Comparison of ENCODE assay signal across 15 cellular contexts in the genomic region with DNA sequence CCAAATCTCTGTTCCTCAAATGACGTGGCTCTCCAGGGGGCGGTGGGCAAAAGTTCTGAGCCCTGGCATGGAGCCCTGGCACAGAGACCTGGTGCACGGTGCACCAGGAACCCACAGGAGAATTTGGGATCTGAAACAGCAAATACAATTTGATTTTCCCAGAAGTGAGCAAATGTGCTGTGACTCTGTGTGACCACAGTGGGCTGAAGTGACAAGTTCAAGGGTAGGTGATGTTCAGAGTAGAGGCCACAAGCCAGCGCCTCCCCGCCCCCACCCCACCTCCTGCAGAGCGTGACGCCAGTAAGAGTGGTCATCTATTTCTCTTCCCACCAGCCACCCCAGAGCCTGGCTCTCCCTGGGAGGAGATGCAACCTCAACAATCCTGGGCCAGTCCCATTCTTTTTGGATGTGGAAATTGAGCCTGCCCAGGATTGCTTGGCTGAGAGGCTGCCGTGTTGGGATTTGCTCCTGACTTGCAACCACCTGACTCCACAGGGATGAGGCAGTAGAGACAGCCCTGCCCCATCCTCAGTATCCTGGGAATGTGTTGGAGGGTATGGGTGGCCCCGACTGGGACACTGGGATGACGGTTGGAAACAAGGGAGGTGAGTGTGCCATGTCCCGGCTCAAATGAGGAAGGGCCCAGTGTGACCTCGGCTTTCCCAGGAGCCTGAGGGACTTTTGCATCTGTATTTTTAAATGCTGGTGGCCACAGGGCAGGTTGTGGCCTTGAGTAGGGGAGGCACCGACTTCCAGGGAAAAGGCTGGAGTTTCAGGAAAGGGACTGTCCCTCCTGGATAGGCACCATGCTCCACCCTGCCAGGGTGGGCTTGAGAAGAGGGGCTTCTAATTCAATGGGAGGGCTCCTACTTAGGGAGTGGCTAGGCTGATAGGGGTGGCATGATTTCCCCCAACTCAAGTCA. TPM values are rescaled to one million over a fixed set of nuclear protein-coding genes. Genes with fewer than 3 reads are reported as not detected.
DNase-seq lines count a peak whose midpoint lies in the region; ATAC-seq, FAIRE-seq and TF ChIP-seq lines count a peak whose summit lies in the region.
"Had no signal": no experiment of that assay in that cellular context is flagged by ENCODE, and none has a peak within 500 bp of the region (broad histone marks: within the 10 kb centered on the region; RNA-seq: fewer than 3 reads in every experiment).

No MANE protein-coding gene starts in this region.

- in situ Hi-C loops in Caki2 (cut with HindIII; ENCODE audit: low pct_unique_long_range_greater_than_20kb, low sequenced_read_pairs) = no loop called here

- H3K4me1 ChIP-seq in HEK293 (ENCODE audit: control insufficient read depth, insufficient read depth, low read length) (peaks cover 4% of the 10 kb centered on the region), pancreas (peaks cover 5 to 50% (median 31%) of the 10 kb centered on the region in 3 donors)

- H3K27ac ChIP-seq in HEK293 (ENCODE audit: extremely low read depth, low read depth, low read length) (no peak overlapping the region), pancreas (peak overlapping the region; percentile 59 to 87 (median 70))
- H3K27ac ChIP-seq: epithelial cell of prostate had no signal

- no peak for TF ChIP-seq CTCF in HEK293 (tag by site-specific recombination; IDR thresholded peaks at IDR 0.05)
- TF ChIP-seq CTCF in choroid plexus epithelial cell (conservative IDR thresholded peaks at IDR 0.05; ENCODE audit: low read depth, low read length) = no peak
- no peak for TF ChIP-seq CTCF in pancreas (IDR thresholded peaks at IDR 0.05)

- POLR2A ChIA-PET in HEK293 (lab: Yijun Ruan, JAX) = interaction anchor here (1.2 kb wide), 1 partner anchor 16 kb away, joined by 4 read pairs; no protein-coding TSS in a partner anchor

- FAIRE-seq in pancreas (lab: Jason Lieb, UNC) = no peak

- ATAC-seq in pancreas (no peak), HG03571 (IDR thresholded peaks at IDR 0.05; ENCODE audit: unreplicated experiment) (no peak)

- H3K4me3 ChIP-seq in HEK293 (ENCODE audit: low read depth, low read length) (no peak overlapping the region), choroid plexus epithelial cell (ENCODE audit: low read depth, low read length) (no peak overlapping the region), pancreas (peak overlapping the region in 1 of 4 donors; percentile 22)

- WGBS in pancreas, 2 donors = 53 to 55% methylated on average over 13 of the region's 13 CpGs

- H3K27me3 ChIP-seq in pancreas = no peaks in the 10 kb centered on the region

- DNase-seq in Caki2 (ENCODE audit: low read depth) (peak; percentile 90), choroid plexus epithelial cell (ENCODE audit: low read depth) (peak; percentile 59), pancreas (peak in 3 of 6 donors; percentile 60 to 62 (median 61)), NCI-H2081 (lab: John Stamatoyannopoulos, UW) (no peak), NCI-H187 treated with DMSO at 0.1 percent for 48 hours (lab: John Stamatoyannopoulos, UW) (no peak)
- no peak for DNase-seq in activated effector memory CD4-positive, alpha-beta T cell treated with anti-CD3 and anti-CD28 coated beads, Interleukin-2, amount 50 U/mL, for 16 hours
- DNase-seq: aorta, OCI-M1 had no signal

- no peaks in the 10 kb centered on the region for H3K36me3 ChIP-seq in HEK293 (ENCODE audit: control insufficient read depth in 2 of 2, insufficient read depth in 1 of 2, low read length in 2 of 2)
- H3K36me3 ChIP-seq in pancreas = no peaks in the 10 kb centered on the region

- intact Hi-C loops in pancreas (cut with DNase I) = no loop called here

- CTCF ChIA-PET in HEK293 (lab: Yijun Ruan, JAX) = interaction anchor here (0.8 to 3.2 kb wide), 3 partner anchors 12 to 14 kb away, joined by 3 to 20 read pairs (median 19); no protein-coding TSS in a partner anchor

- H3K9me3 ChIP-seq in HEK293 (ENCODE audit: control insufficient read depth, insufficient read depth, low read depth, low read length) (no peaks in the 10 kb centered on the region), pancreas (no peaks in the 10 kb centered on the region)

TF ChIP-seq in HEK293, 187 proteins besides CTCF, POLR2A, EP300 and RAD21:
- no peak for TF ChIP-seq ZNF621 (tag by site-specific recombination; IDR thresholded peaks at IDR 0.05)
- peak; percentile 76 for TF ChIP-seq GLIS1 (tag by site-specific recombination; IDR thresholded peaks at IDR 0.05)

RNA-seq across cellular contexts. Expression of a gene that starts 11.0 kb away (rescaled TPM):
- total RNA-seq in Caki2 (2014; rRNA removed; shearing (Covaris generic); ENCODE audit: low replicate concordance) = 0.95 and 4.2 TPM in 2 replicates
- 10 to 100 TPM; 13.9 to 50.3 (median 30.0) TPM for total RNA-seq in pancreas
- 100 to 1,000 TPM in 1 of 2 donors, 10 to 100 TPM in 1; 79.9 to 113 TPM for polyA plus RNA-seq in pancreas

RNA-seq across cellular contexts. Expression of a gene that starts 38.5 kb away (rescaled TPM):
- total RNA-seq in Caki2 (2014; rRNA removed; shearing (Covaris generic); ENCODE audit: low replicate concordance) = not detected in 2 replicates
- 1 to 10 TPM in 1 of 6 donors, under 1 TPM in 3, not detected in 2; 0.16 to 1.0 (median 0.31) TPM for total RNA-seq in pancreas
- polyA plus RNA-seq in pancreas = under 1 TPM in 1 of 2 donors, not detected in 1; 0.57 TPM
- total RNA-seq: LHCN-M2; mononuclear cell; T-helper 2 cell treated with Interferon-gamma antibody and Interleukin-4, amounts not matched to agents 100 ng/mL and 5 ng/mL, for 36 hours had no signal
- polyA plus RNA-seq: aorta had no signal

RNA-seq across cellular contexts. Expression of a gene that starts 40.2 kb away (rescaled TPM):
- total RNA-seq in Caki2 (2014; rRNA removed; shearing (Covaris generic); ENCODE audit: low replicate concordance) = not detected in 2 replicates
- 10 to 100 TPM; 10.1 to 14.8 (median 12.1) TPM for total RNA-seq in pancreas
- 10 to 100 TPM; 16.5 to 29.7 TPM for polyA plus RNA-seq in pancreas
- total RNA-seq: aorta; LHCN-M2; mononuclear cell; skeletal muscle tissue; T-helper 2 cell treated with Interferon-gamma antibody and Interleukin-4, amounts not matched to agents 100 ng/mL and 5 ng/mL, for 36 hours had no signal

Comparison
In these comparisons a context has a peak if more than half of its experiments do, and no peak if none do; other contexts are left out.
1. DNase-seq: peak in Caki2 (single experiment) and choroid plexus epithelial cell (single experiment); none in NCI-H2081 (0 of 2), NCI-H187 treated with DMSO at 0.1 percent for 48 hours (single experiment) and activated effector memory CD4-positive, alpha-beta T cell treated with anti-CD3 and anti-CD28 coated beads, Interleukin-2, amount 50 U/mL, for 16 hours (single experiment).
2. RNA of a gene that starts 40.2 kb away (total RNA-seq): 10.1 to 14.8 TPM in pancreas; not detected in Caki2; every median in the first group is over 10 times any median in the second.